In the genomic region with DNA sequence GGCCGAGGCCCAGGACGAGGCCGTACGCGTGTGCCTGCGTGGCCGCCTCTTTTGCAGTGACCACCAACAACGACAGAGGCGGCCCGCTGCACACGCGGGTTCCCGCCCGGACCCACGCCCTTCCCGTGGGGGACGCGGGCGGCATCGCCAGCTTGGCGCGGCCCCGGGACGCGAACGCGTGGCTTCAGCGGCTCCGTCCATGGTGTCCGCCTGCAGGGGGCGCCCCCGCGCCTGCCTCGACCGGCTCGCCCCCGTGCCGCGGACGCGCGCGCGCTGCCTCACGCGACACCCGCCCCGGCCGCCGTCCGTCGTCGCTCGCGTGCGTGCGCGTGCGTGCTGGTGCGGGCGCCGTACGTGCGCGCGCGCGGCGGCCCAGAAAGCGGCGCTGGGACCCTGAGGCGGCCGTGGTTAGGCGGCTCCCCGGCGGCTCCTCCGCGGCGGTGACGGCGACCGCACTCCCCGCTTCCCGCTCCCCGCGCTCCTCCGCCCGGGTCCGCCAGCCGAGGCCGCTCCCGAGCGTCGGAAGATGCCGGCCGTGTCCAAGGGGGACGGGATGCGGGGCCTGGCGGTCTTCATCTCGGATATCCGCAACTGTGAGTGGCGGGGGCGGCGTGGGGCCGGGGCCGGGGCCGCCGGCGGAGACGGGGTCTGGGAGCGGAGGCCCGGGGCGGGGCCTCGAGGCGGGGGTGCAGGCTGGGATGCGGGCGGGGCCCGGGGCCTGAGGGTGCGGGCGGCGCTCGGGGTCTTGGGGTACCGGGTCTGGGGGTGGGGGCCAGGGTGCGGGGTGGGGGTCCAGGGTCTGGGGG, we compare ENCODE assay signal across 1 cellular context.
A peak's percentile ranks its signal among the peaks of the same experiment; 100 is the strongest.
TF ChIP-seq lines count a peak whose summit lies in the region.

TSS of gene AP2A2 (plus strand) at position 375 of the 806 bp plus-strand sequence. CDS start at position 527, 152 bp downstream.

TF ChIP-seq in K562, 482 proteins besides CTCF, POLR2A, EP300 and RAD21 (continued from another document and continues in another):
- 0 out of 4 replicates have a peak, but pooled peaks of 1 of the 2 experiments have one; percentile 17 for TF ChIP-seq MNT (conservative IDR thresholded peaks at IDR 0.05)
- no peak for TF ChIP-seq AFF1 (IDR thresholded peaks at IDR 0.05; ENCODE audit: low read depth in 1 of 2, partially characterized antibody in 2 of 2)
- TF ChIP-seq ZNF507 (tag; conservative IDR thresholded peaks at IDR 0.05), result no peak
- TF ChIP-seq SNRNP70 (optimal IDR thresholded peaks at IDR 0.05; ENCODE audit: low read depth, low read length), result no peak
- TF ChIP-seq, protein P1, sequence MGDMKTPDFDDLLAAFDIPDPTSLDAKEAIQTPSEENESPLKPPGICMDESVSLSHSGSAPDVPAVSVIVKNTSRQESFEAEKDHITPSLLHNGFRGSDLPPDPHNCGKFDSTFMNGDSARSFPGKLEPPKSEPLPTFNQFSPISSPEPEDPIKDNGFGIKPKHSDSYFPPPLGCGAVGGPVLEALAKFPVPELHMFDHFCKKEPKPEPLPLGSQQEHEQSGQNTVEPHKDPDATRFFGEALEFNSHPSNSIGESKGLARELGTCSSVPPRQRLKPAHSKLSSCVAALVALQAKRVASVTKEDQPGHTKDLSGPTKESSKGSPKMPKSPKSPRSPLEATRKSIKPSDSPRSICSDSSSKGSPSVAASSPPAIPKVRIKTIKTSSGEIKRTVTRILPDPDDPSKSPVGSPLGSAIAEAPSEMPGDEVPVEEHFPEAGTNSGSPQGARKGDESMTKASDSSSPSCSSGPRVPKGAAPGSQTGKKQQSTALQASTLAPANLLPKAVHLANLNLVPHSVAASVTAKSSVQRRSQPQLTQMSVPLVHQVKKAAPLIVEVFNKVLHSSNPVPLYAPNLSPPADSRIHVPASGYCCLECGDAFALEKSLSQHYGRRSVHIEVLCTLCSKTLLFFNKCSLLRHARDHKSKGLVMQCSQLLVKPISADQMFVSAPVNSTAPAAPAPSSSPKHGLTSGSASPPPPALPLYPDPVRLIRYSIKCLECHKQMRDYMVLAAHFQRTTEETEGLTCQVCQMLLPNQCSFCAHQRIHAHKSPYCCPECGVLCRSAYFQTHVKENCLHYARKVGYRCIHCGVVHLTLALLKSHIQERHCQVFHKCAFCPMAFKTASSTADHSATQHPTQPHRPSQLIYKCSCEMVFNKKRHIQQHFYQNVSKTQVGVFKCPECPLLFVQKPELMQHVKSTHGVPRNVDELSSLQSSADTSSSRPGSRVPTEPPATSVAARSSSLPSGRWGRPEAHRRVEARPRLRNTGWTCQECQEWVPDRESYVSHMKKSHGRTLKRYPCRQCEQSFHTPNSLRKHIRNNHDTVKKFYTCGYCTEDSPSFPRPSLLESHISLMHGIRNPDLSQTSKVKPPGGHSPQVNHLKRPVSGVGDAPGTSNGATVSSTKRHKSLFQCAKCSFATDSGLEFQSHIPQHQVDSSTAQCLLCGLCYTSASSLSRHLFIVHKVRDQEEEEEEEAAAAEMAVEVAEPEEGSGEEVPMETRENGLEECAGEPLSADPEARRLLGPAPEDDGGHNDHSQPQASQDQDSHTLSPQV (IDR thresholded peaks at IDR 0.05), result peak; percentile 73; the same call in 1 of the 2 replicates
- TF ChIP-seq GATAD2B (IDR thresholded peaks at IDR 0.05; ENCODE audit: borderline replicate concordance), result peak; percentile 97
- TF ChIP-seq FOXJ2 (tag; IDR thresholded peaks at IDR 0.05), result no peak
- TF ChIP-seq MAFK (IDR thresholded peaks at IDR 0.05; ENCODE audit: low read length), result no peak
- TF ChIP-seq AFF4 (CRISPR knock-in tag; IDR thresholded peaks at IDR 0.05), result no peak
- no peak for TF ChIP-seq ZFPM2 (CRISPR knock-in tag; IDR thresholded peaks at IDR 0.05)
- peak; percentile 52 to 63 for TF ChIP-seq E2F6 (IDR thresholded peaks at IDR 0.05; ENCODE audit: borderline replicate concordance in 1 of 2, extremely low read depth in 1 of 2, insufficient read depth in 1 of 2, insufficient read length in 1 of 2, low read depth in 1 of 2, low read length in 1 of 2, poor library complexity in 1 of 2, severe bottlenecking in 1 of 2)
- TF ChIP-seq CTBP1 (IDR thresholded peaks at IDR 0.05; ENCODE audit: borderline replicate concordance), result peak; percentile 97
- no peak for TF ChIP-seq ETV5 (CRISPR knock-in tag; IDR thresholded peaks at IDR 0.05; ENCODE audit: low read depth)
- TF ChIP-seq ZFP91 (CRISPR knock-in tag; IDR thresholded peaks at IDR 0.05), result peak; percentile 55; the same call in 1 of the 2 replicates
- TF ChIP-seq ZNF143 (CRISPR knock-in tag; IDR thresholded peaks at IDR 0.05), result no peak
- TF ChIP-seq, protein P2, sequence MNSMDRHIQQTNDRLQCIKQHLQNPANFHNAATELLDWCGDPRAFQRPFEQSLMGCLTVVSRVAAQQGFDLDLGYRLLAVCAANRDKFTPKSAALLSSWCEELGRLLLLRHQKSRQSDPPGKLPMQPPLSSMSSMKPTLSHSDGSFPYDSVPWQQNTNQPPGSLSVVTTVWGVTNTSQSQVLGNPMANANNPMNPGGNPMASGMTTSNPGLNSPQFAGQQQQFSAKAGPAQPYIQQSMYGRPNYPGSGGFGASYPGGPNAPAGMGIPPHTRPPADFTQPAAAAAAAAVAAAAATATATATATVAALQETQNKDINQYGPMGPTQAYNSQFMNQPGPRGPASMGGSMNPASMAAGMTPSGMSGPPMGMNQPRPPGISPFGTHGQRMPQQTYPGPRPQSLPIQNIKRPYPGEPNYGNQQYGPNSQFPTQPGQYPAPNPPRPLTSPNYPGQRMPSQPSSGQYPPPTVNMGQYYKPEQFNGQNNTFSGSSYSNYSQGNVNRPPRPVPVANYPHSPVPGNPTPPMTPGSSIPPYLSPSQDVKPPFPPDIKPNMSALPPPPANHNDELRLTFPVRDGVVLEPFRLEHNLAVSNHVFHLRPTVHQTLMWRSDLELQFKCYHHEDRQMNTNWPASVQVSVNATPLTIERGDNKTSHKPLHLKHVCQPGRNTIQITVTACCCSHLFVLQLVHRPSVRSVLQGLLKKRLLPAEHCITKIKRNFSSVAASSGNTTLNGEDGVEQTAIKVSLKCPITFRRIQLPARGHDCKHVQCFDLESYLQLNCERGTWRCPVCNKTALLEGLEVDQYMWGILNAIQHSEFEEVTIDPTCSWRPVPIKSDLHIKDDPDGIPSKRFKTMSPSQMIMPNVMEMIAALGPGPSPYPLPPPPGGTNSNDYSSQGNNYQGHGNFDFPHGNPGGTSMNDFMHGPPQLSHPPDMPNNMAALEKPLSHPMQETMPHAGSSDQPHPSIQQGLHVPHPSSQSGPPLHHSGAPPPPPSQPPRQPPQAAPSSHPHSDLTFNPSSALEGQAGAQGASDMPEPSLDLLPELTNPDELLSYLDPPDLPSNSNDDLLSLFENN (IDR thresholded peaks at IDR 0.05; ENCODE audit: low read depth in 2 of 2, low read length in 2 of 2), result no peak
- TF ChIP-seq, protein P3, sequence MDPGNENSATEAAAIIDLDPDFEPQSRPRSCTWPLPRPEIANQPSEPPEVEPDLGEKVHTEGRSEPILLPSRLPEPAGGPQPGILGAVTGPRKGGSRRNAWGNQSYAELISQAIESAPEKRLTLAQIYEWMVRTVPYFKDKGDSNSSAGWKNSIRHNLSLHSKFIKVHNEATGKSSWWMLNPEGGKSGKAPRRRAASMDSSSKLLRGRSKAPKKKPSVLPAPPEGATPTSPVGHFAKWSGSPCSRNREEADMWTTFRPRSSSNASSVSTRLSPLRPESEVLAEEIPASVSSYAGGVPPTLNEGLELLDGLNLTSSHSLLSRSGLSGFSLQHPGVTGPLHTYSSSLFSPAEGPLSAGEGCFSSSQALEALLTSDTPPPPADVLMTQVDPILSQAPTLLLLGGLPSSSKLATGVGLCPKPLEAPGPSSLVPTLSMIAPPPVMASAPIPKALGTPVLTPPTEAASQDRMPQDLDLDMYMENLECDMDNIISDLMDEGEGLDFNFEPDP (CRISPR knock-in tag; IDR thresholded peaks at IDR 0.05), result no peak
- TF ChIP-seq ZNF75A (CRISPR knock-in tag; IDR thresholded peaks at IDR 0.05), result no peak
- no peak for TF ChIP-seq NFIX (CRISPR knock-in tag; IDR thresholded peaks at IDR 0.05; ENCODE audit: low read depth)
- TF ChIP-seq EGR1 (conservative IDR thresholded peaks at IDR 0.05), result peak; percentile 63; the same call in 1 of the 2 replicates
- TF ChIP-seq ZC3H11A (IDR thresholded peaks at IDR 0.05; ENCODE audit: low read depth, low read length), result no peak
- TF ChIP-seq ZKSCAN8 (CRISPR knock-in tag; IDR thresholded peaks at IDR 0.05), result peak; percentile 63; the same call in 1 of the 2 replicates
- 0 out of 2 replicates have a peak, but pooled peaks have one; percentile 37 for TF ChIP-seq KAT7 (CRISPR knock-in tag; IDR thresholded peaks at IDR 0.05; ENCODE audit: borderline replicate concordance)
